Comparison of ENCODE assay signal across 1 cellular context in genomic region chr1:42657981-42658879, GRCh38.
TF ChIP-seq lines count a peak whose summit lies in the region.

Gene PPIH, plus strand, starts transcription at chr1:42658423. Its CDS starts 24 bp downstream, at chr1:42658447.

TF ChIP-seq in GM12878, 131 proteins besides CTCF, POLR2A, EP300 and RAD21 (continued from another document):
- TF ChIP-seq ZBTB33 (IDR thresholded peaks at IDR 0.05) = no peak
- TF ChIP-seq SMARCA5 (IDR thresholded peaks at IDR 0.05) = peak; percentile 74; the same call in 1 of the 2 replicates
- no peak for TF ChIP-seq SMAD1 (IDR thresholded peaks at IDR 0.05; ENCODE audit: low read depth, partially characterized antibody)
- no peak for TF ChIP-seq CEBPB (IDR thresholded peaks at IDR 0.05; ENCODE audit: borderline replicate concordance in 1 of 2, low read depth in 2 of 2, low read length in 2 of 2)
